ENCODE assay signal across 13 cellular contexts in genomic region chr10:88089498-88089897, GRCh38.
DNase-seq lines count a peak whose midpoint lies in the region; ATAC-seq, FAIRE-seq and TF ChIP-seq lines count a peak whose summit lies in the region.
"Had no signal": no experiment of that assay in that cellular context is flagged by ENCODE, and none has a peak within 500 bp of the region (broad histone marks: within the 10 kb centered on the region; RNA-seq: fewer than 3 reads in every experiment).

No MANE protein-coding gene starts in this region.

- no peak overlapping the region for H3K27ac ChIP-seq in right atrium auricular region
- H3K27ac ChIP-seq in stomach, result no peak overlapping the region
- H3K27ac ChIP-seq: tibial nerve had no signal

- peaks cover 0 to 7% of the 10 kb centered on the region in 2 donors for H3K4me1 ChIP-seq in right atrium auricular region
- H3K4me1 ChIP-seq in stomach, result peaks cover 0 to 12% (median 7%) of the 10 kb centered on the region in 4 donors
- H3K4me1 ChIP-seq: tibial nerve had no signal

- TF ChIP-seq CTCF in right atrium auricular region (IDR thresholded peaks at IDR 0.05) (no peak), stomach (IDR thresholded peaks at IDR 0.05) (no peak)

- intact Hi-C loops in Right ventricle myocardium superior (cut with DNase I), result no loop called here
- intact Hi-C loops in stomach (cut with DNase I; ENCODE audit: low total_unique reads), result no loop called here

- DNase-seq in Right ventricle myocardium superior (no peak), right atrium auricular region (ENCODE audit: low spot score) (no peak), NCI-H345 treated with DMSO at 0.1 percent for 48 hours (lab: John Stamatoyannopoulos, UW; ENCODE audit: unreplicated experiment) (peak; percentile 45), stomach (peak; percentile 80), SW480 (ENCODE audit: low spot score) (no peak)
- no peak for DNase-seq in activated CD4-positive, alpha-beta T cell treated with anti-CD3 and anti-CD28 coated beads, Interleukin-2, amount 50 U/mL, for 1 hour
- DNase-seq: activated CD4-positive, alpha-beta T cell treated with anti-CD3 and anti-CD28 coated beads, Interleukin-2, amount 50 U/mL, for 48 hours; midbrain; SIG-M5; T1000 had no signal

- peak; percentile 98 for FAIRE-seq in islet of Langerhans (lab: Jason Lieb, UNC)

- ATAC-seq in Right ventricle myocardium superior (ENCODE audit: poor library complexity), result peak; percentile 69
- ATAC-seq in GM21447 (IDR thresholded peaks at IDR 0.05; ENCODE audit: unreplicated experiment), result no peak

- H3K27me3 ChIP-seq in right atrium auricular region, result no peaks in the 10 kb centered on the region
- no peaks in the 10 kb centered on the region for H3K27me3 ChIP-seq in stomach
- H3K27me3 ChIP-seq: tibial nerve had no signal

- no peak for TF ChIP-seq POLR2A in stomach (IDR thresholded peaks at IDR 0.05)

- no peak overlapping the region for H3K4me3 ChIP-seq in right atrium auricular region
- H3K4me3 ChIP-seq in stomach, result no peak overlapping the region
- H3K4me3 ChIP-seq: tibial nerve had no signal

- TF ChIP-seq EP300 in stomach (IDR thresholded peaks at IDR 0.05), result no peak

- no peaks in the 10 kb centered on the region for H3K36me3 ChIP-seq in right atrium auricular region
- no peaks in the 10 kb centered on the region for H3K36me3 ChIP-seq in stomach
- H3K36me3 ChIP-seq: tibial nerve had no signal

- H3K9me3 ChIP-seq in right atrium auricular region (no peaks in the 10 kb centered on the region), stomach (no peaks in the 10 kb centered on the region)
- H3K9me3 ChIP-seq: tibial nerve had no signal

Comparison
In these comparisons a context has a peak if more than half of its experiments do, and no peak if none do; other contexts are left out.
1. DNase-seq: peak in NCI-H345 treated with DMSO at 0.1 percent for 48 hours (single experiment) and stomach (single experiment); none in Right ventricle myocardium superior (single experiment), right atrium auricular region (single experiment), SW480 (single experiment) and activated CD4-positive, alpha-beta T cell treated with anti-CD3 and anti-CD28 coated beads, Interleukin-2, amount 50 U/mL, for 1 hour (single experiment).